22 cellular contexts compared by ENCODE assay signal in genomic region chr10:123852411-123852951, GRCh38. TPM values are rescaled to one million over a fixed set of nuclear protein-coding genes. Genes with fewer than 3 reads are reported as not detected.
DNase-seq lines count a peak whose midpoint lies in the region; ATAC-seq and TF ChIP-seq lines count a peak whose summit lies in the region.
"Had no signal": no experiment of that assay in that cellular context is flagged by ENCODE, and none has a peak within 500 bp of the region (broad histone marks: within the 10 kb centered on the region; RNA-seq: fewer than 3 reads in every experiment).

No MANE protein-coding gene starts in this region.

- H3K4me2 ChIP-seq in neural progenitor cell, result no peak overlapping the region
- H3K4me2 ChIP-seq: BLaER1 had no signal

- H3K36me3 Mint-ChIP-seq in neural progenitor cell (no peaks in the 10 kb centered on the region), Calu3 (ENCODE audit: insufficient read depth, unreplicated experiment) (no peaks in the 10 kb centered on the region)
- no peaks in the 10 kb centered on the region for H3K36me3 Mint-ChIP-seq in naive thymus-derived CD8-positive, alpha-beta T cell
- H3K36me3 Mint-ChIP-seq: CD14-positive monocyte; CD4-positive, alpha-beta memory T cell; CD4-positive, CD25-positive, alpha-beta regulatory T cell had no signal

- TF ChIP-seq POLR2A in esophagus muscularis mucosa (IDR thresholded peaks at IDR 0.05; ENCODE audit: low read depth), result no peak

- H3K9me3 ChIP-seq in esophagus muscularis mucosa, result no peaks in the 10 kb centered on the region
- H3K9me3 ChIP-seq in neural progenitor cell (ENCODE audit: low read depth), result no peaks in the 10 kb centered on the region
- H3K9me3 ChIP-seq: BE2C had no signal

- H3K27ac ChIP-seq in esophagus muscularis mucosa (replicated peaks in 1 of 4) (no peak overlapping the region), neural progenitor cell (no peak overlapping the region)
- H3K27ac ChIP-seq: BLaER1 had no signal

- no TSS peak for BruUV-seq in Calu3 (replicated peaks; lab: Mats Ljungman, UMichigan)

- WGBS in esophagus muscularis mucosa, result 86% methylated on average over 7 of the region's 7 CpGs

- H3K4me3 ChIP-seq in esophagus muscularis mucosa (no peak overlapping the region), neural progenitor cell (no peak overlapping the region)
- H3K4me3 ChIP-seq: BLaER1 had no signal

- no peak for TF ChIP-seq CTCF in esophagus muscularis mucosa (IDR thresholded peaks at IDR 0.05)
- TF ChIP-seq CTCF in neural progenitor cell (IDR thresholded peaks at IDR 0.05), result no peak
- TF ChIP-seq CTCF in Calu3 (IDR thresholded peaks at IDR 0.05; ENCODE audit: unreplicated experiment), result no peak

- H3F3A ChIP-seq in neural progenitor cell (ENCODE audit: low read depth), result no peaks in the 10 kb centered on the region

- H3K27me3 Mint-ChIP-seq in neural progenitor cell (ENCODE audit: insufficient read depth, low read depth), result peaks cover 2% of the 10 kb centered on the region
- H3K27me3 Mint-ChIP-seq in naive thymus-derived CD8-positive, alpha-beta T cell, result peaks cover 8 to 27% (median 16%) of the 10 kb centered on the region in 5 donors
- peaks cover 61% of the 10 kb centered on the region for H3K27me3 Mint-ChIP-seq in Calu3 (ENCODE audit: unreplicated experiment)

- H3K4me3 Mint-ChIP-seq in neural progenitor cell, result no peak overlapping the region
- H3K4me3 Mint-ChIP-seq in naive thymus-derived CD8-positive, alpha-beta T cell, result no peak overlapping the region
- no peak overlapping the region for H3K4me3 Mint-ChIP-seq in Calu3 (ENCODE audit: low read depth, unreplicated experiment)
- H3K4me3 Mint-ChIP-seq: CD4-positive, alpha-beta memory T cell; CD4-positive, CD25-positive, alpha-beta regulatory T cell; CD8-positive, alpha-beta memory T cell had no signal

- H3K9me3 Mint-ChIP-seq in neural progenitor cell (no peaks in the 10 kb centered on the region), Calu3 (ENCODE audit: low read depth, unreplicated experiment) (peaks cover 4% of the 10 kb centered on the region)
- peaks cover 0 to 5% (median 0%) of the 10 kb centered on the region in 9 donors for H3K9me3 Mint-ChIP-seq in naive thymus-derived CD8-positive, alpha-beta T cell

- POLR2A ChIA-PET in naive thymus-derived CD8-positive, alpha-beta T cell (lab: Charles Lee), result no interaction called here

- DNase-seq in esophagus muscularis mucosa (ENCODE audit: extremely low spot score), result peak; percentile 90
- no peak for DNase-seq in neural progenitor cell (ENCODE audit: low spot score)
- DNase-seq in posterior vena cava (ENCODE audit: low spot score), result peak; percentile 16
- peak; percentile 13 for DNase-seq in ureter (ENCODE audit: low spot score)
- DNase-seq in NCI-H526 treated with DMSO at 0.1 percent for 48 hours (lab: John Stamatoyannopoulos, UW), result no peak
- no peak for DNase-seq in naive thymus-derived CD8-positive, alpha-beta T cell
- DNase-seq in Calu3, result no peak
- DNase-seq: 8988T; ACHN; BE2C; C1 segment of cervical spinal cord; CD4-positive, alpha-beta memory T cell; CD4-positive, CD25-positive, alpha-beta regulatory T cell; CD8-positive, alpha-beta memory T cell; COR-L47; DMS79 treated with DMSO at 0.1 percent for 48 hours; GF-D8 had no signal

- no peaks in the 10 kb centered on the region for H3K36me3 ChIP-seq in esophagus muscularis mucosa
- H3K36me3 ChIP-seq in neural progenitor cell, result no peaks in the 10 kb centered on the region
- H3K36me3 ChIP-seq: BE2C, BLaER1 had no signal

- no peak for TF ChIP-seq EP300 in esophagus muscularis mucosa (IDR thresholded peaks at IDR 0.05)

- H3K4me1 Mint-ChIP-seq in neural progenitor cell (no peaks in the 10 kb centered on the region), Calu3 (ENCODE audit: low read depth, unreplicated experiment) (no peaks in the 10 kb centered on the region)
- no peaks in the 10 kb centered on the region for H3K4me1 Mint-ChIP-seq in naive thymus-derived CD8-positive, alpha-beta T cell
- H3K4me1 Mint-ChIP-seq: CD4-positive, alpha-beta memory T cell had no signal

- intact Hi-C loops in esophagus muscularis mucosa (cut with DNase I), result no loop called here
- intact Hi-C loops in posterior vena cava (cut with DNase I), result no loop called here
- intact Hi-C loops in Calu3 (cut with micrococcal nuclease; ENCODE audit: unreplicated experiment), result no loop called here

- no peak overlapping the region for H2AFZ ChIP-seq in neural progenitor cell (replicated peaks)

- H3K27me3 ChIP-seq in esophagus muscularis mucosa, result no peaks in the 10 kb centered on the region
- H3K27me3 ChIP-seq in neural progenitor cell, result no peaks in the 10 kb centered on the region
- H3K27me3 ChIP-seq: BE2C, BLaER1 had no signal

- no peak for ATAC-seq in naive thymus-derived CD8-positive, alpha-beta T cell
- ATAC-seq in GM18858 (IDR thresholded peaks at IDR 0.05; ENCODE audit: unreplicated experiment), result no peak

- peaks cover 3 to 62% (median 49%) of the 10 kb centered on the region in 4 donors for H3K4me1 ChIP-seq in esophagus muscularis mucosa
- no peaks in the 10 kb centered on the region for H3K4me1 ChIP-seq in neural progenitor cell
- H3K4me1 ChIP-seq: BE2C had no signal

- no peaks in the 10 kb centered on the region for H4K20me1 ChIP-seq in neural progenitor cell (ENCODE audit: low read depth)
- H4K20me1 ChIP-seq: BLaER1 had no signal

- H3K9ac ChIP-seq in neural progenitor cell, result no peak overlapping the region
- H3K9ac ChIP-seq: BLaER1 had no signal

- H3K79me2 ChIP-seq in neural progenitor cell (ENCODE audit: low read depth), result no peaks in the 10 kb centered on the region

- CTCF ChIA-PET in Calu3 (lab: Charles Lee), result no interaction called here

- H3K27ac Mint-ChIP-seq in neural progenitor cell, result peak overlapping the region; percentile 27
- H3K27ac Mint-ChIP-seq in naive thymus-derived CD8-positive, alpha-beta T cell, result no peak overlapping the region
- H3K27ac Mint-ChIP-seq in Calu3 (ENCODE audit: unreplicated experiment), result no peak overlapping the region
- H3K27ac Mint-ChIP-seq: CD14-positive monocyte; CD4-positive, alpha-beta memory T cell; CD4-positive, CD25-positive, alpha-beta regulatory T cell; CD8-positive, alpha-beta memory T cell had no signal

RNA-seq across cellular contexts. Expression of gene CPXM2, which starts 39.1 kb away (rescaled TPM):
- 100 to 1,000 TPM in 2 of 4 donors, 10 to 100 TPM in 2; 56.8 to 150 (median 96.9) TPM for total RNA-seq in esophagus muscularis mucosa
- total RNA-seq in neural progenitor cell (ENCODE audit: low replicate concordance), result not detected in 2 replicates
- 100 to 1,000 TPM in 1 of 2 donors, 10 to 100 TPM in 1; 98.3 to 200 TPM for total RNA-seq in posterior vena cava
- total RNA-seq in ureter, result 23.6 TPM
- not detected for total RNA-seq in naive thymus-derived CD8-positive, alpha-beta T cell
- polyA plus RNA-seq in naive thymus-derived CD8-positive, alpha-beta T cell, result not detected
- total RNA-seq in Calu3 (2022), result not detected in 2 replicates
- total RNA-seq: A673; CD4-positive, alpha-beta memory T cell; CD4-positive, CD25-positive, alpha-beta regulatory T cell; CD8-positive, alpha-beta memory T cell had no signal
- polyA plus RNA-seq: AG04450; CD14-positive monocyte; CD4-positive, alpha-beta memory T cell; CD4-positive, CD25-positive, alpha-beta regulatory T cell; CD8-positive, alpha-beta memory T cell had no signal

Comparison
In these comparisons a context has a peak if more than half of its experiments do, and no peak if none do; other contexts are left out.
1. DNase-seq: peak in esophagus muscularis mucosa (single experiment), posterior vena cava (single experiment) and ureter (single experiment); none in neural progenitor cell (single experiment), NCI-H526 treated with DMSO at 0.1 percent for 48 hours (single experiment), naive thymus-derived CD8-positive, alpha-beta T cell (0 of 10) and Calu3 (single experiment).
2. RNA of gene CPXM2, which starts 39.1 kb away (total RNA-seq): 98.3 to 200 TPM in posterior vena cava, 56.8 to 150 TPM in esophagus muscularis mucosa and 23.6 TPM in ureter (single experiment); not detected in neural progenitor cell, not detected in naive thymus-derived CD8-positive, alpha-beta T cell and not detected in Calu3; every median in the first group is over 10 times any median in the second.